Comparison of ENCODE assay signal across 9 cellular contexts in genomic region chr2:70767699-70768584, GRCh38. TPM values are rescaled to one million over a fixed set of nuclear protein-coding genes. Genes with fewer than 3 reads are reported as not detected.
DNase-seq lines count a peak whose midpoint lies in the region; ATAC-seq, FAIRE-seq and TF ChIP-seq lines count a peak whose summit lies in the region.
"Had no signal": no experiment of that assay in that cellular context is flagged by ENCODE, and none has a peak within 500 bp of the region (broad histone marks: within the 10 kb centered on the region; RNA-seq: fewer than 3 reads in every experiment).

A gene with protein sequence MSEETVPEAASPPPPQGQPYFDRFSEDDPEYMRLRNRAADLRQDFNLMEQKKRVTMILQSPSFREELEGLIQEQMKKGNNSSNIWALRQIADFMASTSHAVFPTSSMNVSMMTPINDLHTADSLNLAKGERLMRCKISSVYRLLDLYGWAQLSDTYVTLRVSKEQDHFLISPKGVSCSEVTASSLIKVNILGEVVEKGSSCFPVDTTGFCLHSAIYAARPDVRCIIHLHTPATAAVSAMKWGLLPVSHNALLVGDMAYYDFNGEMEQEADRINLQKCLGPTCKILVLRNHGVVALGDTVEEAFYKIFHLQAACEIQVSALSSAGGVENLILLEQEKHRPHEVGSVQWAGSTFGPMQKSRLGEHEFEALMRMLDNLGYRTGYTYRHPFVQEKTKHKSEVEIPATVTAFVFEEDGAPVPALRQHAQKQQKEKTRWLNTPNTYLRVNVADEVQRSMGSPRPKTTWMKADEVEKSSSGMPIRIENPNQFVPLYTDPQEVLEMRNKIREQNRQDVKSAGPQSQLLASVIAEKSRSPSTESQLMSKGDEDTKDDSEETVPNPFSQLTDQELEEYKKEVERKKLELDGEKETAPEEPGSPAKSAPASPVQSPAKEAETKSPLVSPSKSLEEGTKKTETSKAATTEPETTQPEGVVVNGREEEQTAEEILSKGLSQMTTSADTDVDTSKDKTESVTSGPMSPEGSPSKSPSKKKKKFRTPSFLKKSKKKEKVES (minus strand): TSS chr2:70768200. CDS start chr2:70706408, 61,792 bp downstream.

- no peak within 1 kb of the TSS for H3K27ac ChIP-seq in PC-9
- H3K27ac ChIP-seq in astrocyte (ENCODE audit: low read depth, low read length): no peak within 1 kb of the TSS
- no peak within 1 kb of the TSS for H3K27ac ChIP-seq in skeletal muscle tissue (ENCODE audit: low read depth, low read length)
- H3K27ac ChIP-seq: neutrophil had no signal

- CTCF ChIA-PET in PC-9 (lab: Charles Lee): interaction anchor here (0.5 kb wide), 1 partner anchor 1422 kb away, joined by 3 read pairs; no protein-coding TSS in a partner anchor

- intact Hi-C loops in CD14-positive monocyte (cut with micrococcal nuclease) (no loop called here), PC-9 (cut with micrococcal nuclease; ENCODE audit: unreplicated experiment) (no loop called here)

- H3K4me2 ChIP-seq in PC-9: peak within 1 kb of the TSS; percentile 34; the same call in 1 of the 2 replicates
- peak within 1 kb of the TSS; percentile 86 for H3K4me2 ChIP-seq in astrocyte (ENCODE audit: low read length)

- H3K79me2 ChIP-seq in PC-9 (ENCODE audit: low read depth): no peaks in the 10 kb centered on the region
- no peaks in the 10 kb centered on the region for H3K79me2 ChIP-seq in astrocyte (ENCODE audit: insufficient read depth, low read length)

- peak; percentile 34 for ATAC-seq in HG02885 (IDR thresholded peaks at IDR 0.05; ENCODE audit: poor library complexity, unreplicated experiment)
- no peak for ATAC-seq in GM19463 (IDR thresholded peaks at IDR 0.05; ENCODE audit: unreplicated experiment)

- TF ChIP-seq CTCF in CD14-positive monocyte (IDR thresholded peaks at IDR 0.05) (peak; percentile 27), PC-9 (conservative IDR thresholded peaks at IDR 0.05) (no peak), astrocyte (IDR thresholded peaks at IDR 0.05; ENCODE audit: insufficient read depth, low read depth, low read length) (peak; percentile 3)

- H4K20me1 ChIP-seq in PC-9 (ENCODE audit: insufficient read depth) (no peaks in the 10 kb centered on the region), astrocyte (ENCODE audit: insufficient read depth, low read length) (no peaks in the 10 kb centered on the region)

- H3K9ac ChIP-seq in astrocyte (ENCODE audit: low read length) (peak within 1 kb of the TSS; percentile 30), iPS-15b (ENCODE audit: low read depth, low read length) (peak within 1 kb of the TSS; percentile 94), skeletal muscle tissue (ENCODE audit: low read depth in 1 of 3, low read length in 3 of 3) (peak within 1 kb of the TSS in 2 of 3 donors; percentile 20 to 66)

- no peaks in the 10 kb centered on the region for H3F3A ChIP-seq in PC-9 (ENCODE audit: insufficient read depth, low read depth)

- peaks cover 3 to 7% of the 10 kb centered on the region in 2 donors for H3K36me3 Mint-ChIP-seq in CD14-positive monocyte
- no peaks in the 10 kb centered on the region for H3K36me3 Mint-ChIP-seq in astrocyte (ENCODE audit: low read depth, unreplicated experiment)

- H3K4me1 ChIP-seq in PC-9 (replicated peaks; ENCODE audit: insufficient read depth) (no peaks in the 10 kb centered on the region), astrocyte (ENCODE audit: insufficient read depth, low read length) (no peaks in the 10 kb centered on the region), iPS-15b (ENCODE audit: control insufficient read depth, insufficient read depth, low read length) (peaks cover 18% of the 10 kb centered on the region), skeletal muscle tissue (ENCODE audit: control insufficient read depth in 3 of 3, insufficient read depth in 3 of 3, low read length in 3 of 3) (peaks cover 5 to 8% (median 7%) of the 10 kb centered on the region in 3 donors)

- H3K27ac Mint-ChIP-seq in CD14-positive monocyte (peak within 1 kb of the TSS in 1 of 7 donors; percentile 61), astrocyte (ENCODE audit: unreplicated experiment) (no peak within 1 kb of the TSS)

- no TSS peak for BruUV-seq in PC-9 (replicated peaks; lab: Mats Ljungman, UMichigan)

- H3K27me3 ChIP-seq in PC-9 (ENCODE audit: insufficient read depth, low read depth): peaks cover 32% of the 10 kb centered on the region; the same call in 1 of the 2 replicates
- peaks cover 33% of the 10 kb centered on the region for H3K27me3 ChIP-seq in astrocyte (ENCODE audit: insufficient read depth, low read length)
- H3K27me3 ChIP-seq in iPS-15b (ENCODE audit: control insufficient read depth, insufficient read depth, low read length): peaks cover 2% of the 10 kb centered on the region
- peaks cover 34 to 43% (median 36%) of the 10 kb centered on the region in 3 donors for H3K27me3 ChIP-seq in skeletal muscle tissue (ENCODE audit: control insufficient read depth in 3 of 3, insufficient read depth in 3 of 3, low read length in 3 of 3)

- H3K4me3 Mint-ChIP-seq in CD14-positive monocyte (peak within 1 kb of the TSS; percentile 75 to 94), astrocyte (ENCODE audit: unreplicated experiment) (peak within 1 kb of the TSS; percentile 82)

- no peaks in the 10 kb centered on the region for H3K9me3 ChIP-seq in PC-9 (ENCODE audit: insufficient read depth, low read depth)
- H3K9me3 ChIP-seq in astrocyte (ENCODE audit: insufficient read depth, low read depth, low read length): no peaks in the 10 kb centered on the region
- H3K9me3 ChIP-seq in iPS-15b (ENCODE audit: control insufficient read depth, insufficient read depth, low read length): no peaks in the 10 kb centered on the region
- no peaks in the 10 kb centered on the region for H3K9me3 ChIP-seq in skeletal muscle tissue (ENCODE audit: control insufficient read depth in 3 of 3, low read length in 3 of 3)
- H3K9me3 ChIP-seq: neutrophil had no signal

- POLR2A ChIA-PET in PC-9 (lab: Charles Lee; ENCODE audit: unreplicated experiment): no interaction called here

- DNase-seq in CD14-positive monocyte (ENCODE audit: low spot score): peak; percentile 50
- DNase-seq in PC-9: peak in 1 of 2 experiments; percentile 3
- peak; percentile 46 for DNase-seq in astrocyte (ENCODE audit: low read depth)
- DNase-seq in NAMALWA (ENCODE audit: low spot score): no peak

- H3K27me3 Mint-ChIP-seq in CD14-positive monocyte (ENCODE audit: low read depth in 3 of 3) (peaks cover 47 to 74% (median 67%) of the 10 kb centered on the region in 3 donors), astrocyte (ENCODE audit: low read depth, unreplicated experiment) (peaks cover 41% of the 10 kb centered on the region)

- H2AFZ ChIP-seq in PC-9: no peak within 1 kb of the TSS
- H2AFZ ChIP-seq in astrocyte (ENCODE audit: low read depth, low read length): peak within 1 kb of the TSS; percentile 85

- H3K4me1 Mint-ChIP-seq in CD14-positive monocyte (peaks cover 16% of the 10 kb centered on the region), astrocyte (ENCODE audit: low read depth, unreplicated experiment) (no peaks in the 10 kb centered on the region)

- no peak for FAIRE-seq in astrocyte (lab: Jason Lieb, UNC)

- H3K9me2 ChIP-seq in PC-9 (ENCODE audit: insufficient read depth): no peaks in the 10 kb centered on the region

- H3K4me3 ChIP-seq in PC-9: no peak within 1 kb of the TSS
- H3K4me3 ChIP-seq in astrocyte (ENCODE audit: insufficient read depth, low read depth, low read length): peak within 1 kb of the TSS; percentile 59
- H3K4me3 ChIP-seq in iPS-15b (ENCODE audit: low read depth, low read length): peak within 1 kb of the TSS; percentile 84
- peak within 1 kb of the TSS; percentile 52 to 59 (median 54) for H3K4me3 ChIP-seq in skeletal muscle tissue (ENCODE audit: low read length in 3 of 3)

- H3K36me3 ChIP-seq in PC-9 (ENCODE audit: low read depth): no peaks in the 10 kb centered on the region
- no peaks in the 10 kb centered on the region for H3K36me3 ChIP-seq in astrocyte (ENCODE audit: insufficient read depth, low read length)
- H3K36me3 ChIP-seq in iPS-15b (ENCODE audit: control insufficient read depth, insufficient read depth, low read length): peaks cover 3% of the 10 kb centered on the region
- H3K36me3 ChIP-seq in skeletal muscle tissue (ENCODE audit: control insufficient read depth in 3 of 3, insufficient read depth in 3 of 3, low read length in 3 of 3): no peaks in the 10 kb centered on the region
- H3K36me3 ChIP-seq: neutrophil had no signal

- H3K9me3 Mint-ChIP-seq in CD14-positive monocyte (peaks cover 0 to 24% (median 6%) of the 10 kb centered on the region in 7 donors), astrocyte (ENCODE audit: unreplicated experiment) (no peaks in the 10 kb centered on the region)

RNA-seq across cellular contexts. Expression of the gene that starts here (rescaled TPM):
- under 1 TPM; 0.18 to 0.26 TPM for polyA plus RNA-seq in CD14-positive monocyte
- 3.5 and 3.8 TPM in 2 replicates for total RNA-seq in PC-9 (2021)
- 4.8 TPM in 2 replicates for total RNA-seq in astrocyte
- 2.6 TPM for total RNA-seq in skeletal muscle tissue

Comparison
In these comparisons a context has a peak if more than half of its experiments do, and no peak if none do; other contexts are left out.
1. Peak in DNase-seq in CD14-positive monocyte; RNA of the gene not detected or under 1 TPM.
2. H3K9ac ChIP-seq: peak in every context shown above with its lines; median percentile 94 in iPS-15b; 43 in skeletal muscle tissue; 30 in astrocyte.